2 cellular contexts compared by ENCODE assay signal in the genomic region with DNA sequence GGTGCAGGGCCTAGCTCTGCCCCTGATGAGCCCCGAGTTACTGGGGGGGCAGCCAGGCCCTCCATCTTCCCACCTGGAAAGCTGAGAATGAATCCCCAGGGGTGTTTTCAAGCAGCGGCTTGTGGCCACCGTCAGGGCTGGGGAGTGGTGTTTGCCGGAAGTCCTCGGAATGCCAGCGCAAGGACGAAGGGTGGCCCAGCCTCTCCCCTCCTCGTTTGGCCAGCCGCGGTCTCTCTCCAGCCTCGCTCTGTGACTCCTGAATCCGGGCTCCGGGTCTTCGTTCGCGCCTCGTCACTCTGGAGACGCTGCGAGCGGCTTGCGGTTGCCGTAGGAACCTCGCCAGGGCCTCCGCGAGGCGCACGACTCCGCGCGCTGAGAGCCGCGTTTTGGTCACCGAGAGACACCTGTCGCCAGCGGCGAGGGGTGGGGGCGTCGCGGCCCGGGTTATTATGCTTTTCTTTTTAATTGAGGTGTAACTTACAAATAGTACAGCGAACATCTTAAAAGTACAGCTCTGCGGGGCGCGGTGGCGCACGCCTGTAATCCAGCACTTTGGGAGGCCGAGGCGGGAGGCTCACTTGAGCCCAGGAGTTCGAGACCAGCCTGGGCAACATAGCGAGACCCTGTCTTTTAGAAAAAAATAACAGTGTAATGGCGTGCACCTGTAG.
TF ChIP-seq lines count a peak whose summit lies in the region.

No MANE protein-coding gene starts in this region.

TF ChIP-seq in HEK293, 187 proteins besides CTCF, POLR2A, EP300 and RAD21 (continues in another document):
- TF ChIP-seq ZNF335 (tag by site-specific recombination; conservative IDR thresholded peaks at IDR 0.05) (peak; percentile 74), ZSCAN30 (tag by site-specific recombination; IDR thresholded peaks at IDR 0.05) (peak; percentile 71), ZNF544 (tag by site-specific recombination; IDR thresholded peaks at IDR 0.05) (no peak), ZNF366 (tag by site-specific recombination; conservative IDR thresholded peaks at IDR 0.05) (peak; percentile 38), ZFP69B (tag by site-specific recombination; IDR thresholded peaks at IDR 0.05) (peak; percentile 94), ZNF184 (tag by site-specific recombination; IDR thresholded peaks at IDR 0.05) (peak; percentile 78; the same call in 1 of the 2 replicates), EGR2 (tag by site-specific recombination; IDR thresholded peaks at IDR 0.05; ENCODE audit: low read depth) (0 out of 2 replicates have a peak, but pooled peaks have one; percentile 6), ZNF24 (tag by site-specific recombination; IDR thresholded peaks at IDR 0.05) (peak; percentile 69; the same call in 1 of the 2 replicates), ZNF324 (tag by site-specific recombination; IDR thresholded peaks at IDR 0.05) (peak; percentile 78; the same call in 1 of the 2 replicates)
- TF ChIP-seq, protein P1, sequence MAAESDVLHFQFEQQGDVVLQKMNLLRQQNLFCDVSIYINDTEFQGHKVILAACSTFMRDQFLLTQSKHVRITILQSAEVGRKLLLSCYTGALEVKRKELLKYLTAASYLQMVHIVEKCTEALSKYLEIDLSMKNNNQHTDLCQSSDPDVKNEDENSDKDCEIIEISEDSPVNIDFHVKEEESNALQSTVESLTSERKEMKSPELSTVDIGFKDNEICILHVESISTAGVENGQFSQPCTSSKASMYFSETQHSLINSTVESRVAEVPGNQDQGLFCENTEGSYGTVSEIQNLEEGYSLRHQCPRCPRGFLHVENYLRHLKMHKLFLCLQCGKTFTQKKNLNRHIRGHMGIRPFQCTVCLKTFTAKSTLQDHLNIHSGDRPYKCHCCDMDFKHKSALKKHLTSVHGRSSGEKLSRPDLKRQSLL (tag by site-specific recombination; IDR thresholded peaks at IDR 0.05), result peak; percentile 60
- TF ChIP-seq, protein P2, sequence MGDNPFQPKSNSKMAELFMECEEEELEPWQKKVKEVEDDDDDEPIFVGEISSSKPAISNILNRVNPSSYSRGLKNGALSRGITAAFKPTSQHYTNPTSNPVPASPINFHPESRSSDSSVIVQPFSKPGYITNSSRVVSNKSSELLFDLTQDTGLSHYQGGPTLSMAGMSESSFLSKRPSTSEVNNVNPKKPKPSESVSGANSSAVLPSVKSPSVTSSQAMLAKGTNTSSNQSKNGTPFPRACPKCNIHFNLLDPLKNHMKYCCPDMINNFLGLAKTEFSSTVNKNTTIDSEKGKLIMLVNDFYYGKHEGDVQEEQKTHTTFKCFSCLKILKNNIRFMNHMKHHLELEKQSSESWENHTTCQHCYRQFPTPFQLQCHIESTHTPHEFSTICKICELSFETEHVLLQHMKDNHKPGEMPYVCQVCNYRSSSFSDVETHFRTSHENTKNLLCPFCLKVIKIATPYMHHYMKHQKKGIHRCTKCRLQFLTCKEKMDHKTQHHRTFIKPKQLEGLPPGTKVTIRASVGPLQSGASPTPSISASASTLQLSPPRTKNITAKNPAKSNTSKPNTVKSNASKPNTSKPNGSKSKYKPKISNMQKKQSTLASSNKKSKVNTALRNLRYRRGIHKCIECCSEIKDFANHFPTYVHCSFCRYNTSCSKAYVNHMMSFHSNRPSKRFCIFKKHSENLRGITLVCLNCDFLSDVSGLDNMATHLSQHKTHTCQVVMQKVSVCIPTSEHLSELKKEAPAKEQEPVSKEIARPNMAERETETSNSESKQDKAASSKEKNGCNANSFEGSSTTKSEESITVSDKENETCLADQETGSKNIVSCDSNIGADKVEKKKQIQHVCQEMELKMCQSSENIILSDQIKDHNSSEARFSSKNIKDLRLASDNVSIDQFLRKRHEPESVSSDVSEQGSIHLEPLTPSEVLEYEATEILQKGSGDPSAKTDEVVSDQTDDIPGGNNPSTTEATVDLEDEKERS (tag by site-specific recombination; IDR thresholded peaks at IDR 0.05), result 0 out of 2 replicates have a peak, but pooled peaks have one; percentile 41
- TF ChIP-seq, protein P3, sequence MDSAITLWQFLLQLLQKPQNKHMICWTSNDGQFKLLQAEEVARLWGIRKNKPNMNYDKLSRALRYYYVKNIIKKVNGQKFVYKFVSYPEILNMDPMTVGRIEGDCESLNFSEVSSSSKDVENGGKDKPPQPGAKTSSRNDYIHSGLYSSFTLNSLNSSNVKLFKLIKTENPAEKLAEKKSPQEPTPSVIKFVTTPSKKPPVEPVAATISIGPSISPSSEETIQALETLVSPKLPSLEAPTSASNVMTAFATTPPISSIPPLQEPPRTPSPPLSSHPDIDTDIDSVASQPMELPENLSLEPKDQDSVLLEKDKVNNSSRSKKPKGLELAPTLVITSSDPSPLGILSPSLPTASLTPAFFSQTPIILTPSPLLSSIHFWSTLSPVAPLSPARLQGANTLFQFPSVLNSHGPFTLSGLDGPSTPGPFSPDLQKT (IDR thresholded peaks at IDR 0.05; ENCODE audit: borderline replicate concordance, low read depth, low read length), result no peak
- TF ChIP-seq, protein P4, sequence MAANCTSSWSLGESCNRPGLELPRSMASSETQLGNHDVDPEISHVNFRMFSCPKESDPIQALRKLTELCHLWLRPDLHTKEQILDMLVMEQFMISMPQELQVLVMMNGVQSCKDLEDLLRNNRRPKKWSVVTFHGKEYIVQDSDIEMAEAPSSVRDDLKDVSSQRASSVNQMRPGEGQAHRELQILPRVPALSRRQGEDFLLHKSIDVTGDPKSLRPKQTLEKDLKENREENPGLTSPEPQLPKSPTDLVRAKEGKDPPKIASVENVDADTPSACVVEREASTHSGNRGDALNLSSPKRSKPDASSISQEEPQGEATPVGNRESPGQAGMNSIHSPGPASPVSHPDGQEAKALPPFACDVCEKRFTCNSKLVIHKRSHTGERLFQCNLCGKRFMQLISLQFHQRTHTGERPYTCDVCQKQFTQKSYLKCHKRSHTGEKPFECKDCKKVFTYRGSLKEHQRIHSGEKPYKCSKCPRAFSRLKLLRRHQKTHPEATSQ (tag by site-specific recombination; IDR thresholded peaks at IDR 0.05), result peak; percentile 89

TF ChIP-seq in H1, 55 proteins besides CTCF, POLR2A, EP300 and RAD21 (continues in another document):
- peak; percentile 34 to 90; a peak in 1 of 4 replicates for TF ChIP-seq SIN3A (conservative IDR thresholded peaks at IDR 0.05 in 1 of 2, IDR thresholded peaks at IDR 0.05 in 1 of 2; ENCODE audit: low read depth in 1 of 2, low read length in 2 of 2)
- TF ChIP-seq, protein P5, sequence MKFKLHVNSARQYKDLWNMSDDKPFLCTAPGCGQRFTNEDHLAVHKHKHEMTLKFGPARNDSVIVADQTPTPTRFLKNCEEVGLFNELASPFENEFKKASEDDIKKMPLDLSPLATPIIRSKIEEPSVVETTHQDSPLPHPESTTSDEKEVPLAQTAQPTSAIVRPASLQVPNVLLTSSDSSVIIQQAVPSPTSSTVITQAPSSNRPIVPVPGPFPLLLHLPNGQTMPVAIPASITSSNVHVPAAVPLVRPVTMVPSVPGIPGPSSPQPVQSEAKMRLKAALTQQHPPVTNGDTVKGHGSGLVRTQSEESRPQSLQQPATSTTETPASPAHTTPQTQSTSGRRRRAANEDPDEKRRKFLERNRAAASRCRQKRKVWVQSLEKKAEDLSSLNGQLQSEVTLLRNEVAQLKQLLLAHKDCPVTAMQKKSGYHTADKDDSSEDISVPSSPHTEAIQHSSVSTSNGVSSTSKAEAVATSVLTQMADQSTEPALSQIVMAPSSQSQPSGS (IDR thresholded peaks at IDR 0.05; ENCODE audit: low read length), result no peak
- TF ChIP-seq BCL11A (IDR thresholded peaks at IDR 0.05; ENCODE audit: low read depth in 2 of 2, low read length in 2 of 2), result no peak
- no peak for TF ChIP-seq RNF2 (IDR thresholded peaks at IDR 0.05; ENCODE audit: borderline replicate concordance, low read depth, low read length, missing control alignments, poor library complexity, severe bottlenecking)
- TF ChIP-seq SP2 (IDR thresholded peaks at IDR 0.05; ENCODE audit: low read length), result no peak
- TF ChIP-seq CBX8 (IDR thresholded peaks at IDR 0.05; ENCODE audit: borderline replicate concordance, low read depth, low read length), result no peak
- peak; percentile 73 for TF ChIP-seq CREB1 (IDR thresholded peaks at IDR 0.05)
- TF ChIP-seq CTBP2 (IDR thresholded peaks at IDR 0.05; ENCODE audit: borderline replicate concordance, insufficient read depth, insufficient read length, low read length), result peak; percentile 28
- TF ChIP-seq, protein P6, sequence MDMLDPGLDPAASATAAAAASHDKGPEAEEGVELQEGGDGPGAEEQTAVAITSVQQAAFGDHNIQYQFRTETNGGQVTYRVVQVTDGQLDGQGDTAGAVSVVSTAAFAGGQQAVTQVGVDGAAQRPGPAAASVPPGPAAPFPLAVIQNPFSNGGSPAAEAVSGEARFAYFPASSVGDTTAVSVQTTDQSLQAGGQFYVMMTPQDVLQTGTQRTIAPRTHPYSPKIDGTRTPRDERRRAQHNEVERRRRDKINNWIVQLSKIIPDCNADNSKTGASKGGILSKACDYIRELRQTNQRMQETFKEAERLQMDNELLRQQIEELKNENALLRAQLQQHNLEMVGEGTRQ (IDR thresholded peaks at IDR 0.05; ENCODE audit: low read length), result no peak
- no peak for TF ChIP-seq MAFK (IDR thresholded peaks at IDR 0.05; ENCODE audit: low read depth, low read length)
- no peak for TF ChIP-seq SAP30 (IDR thresholded peaks at IDR 0.05; ENCODE audit: insufficient read depth, insufficient replicate concordance, low read length)
- no peak for TF ChIP-seq SIX5 (IDR thresholded peaks at IDR 0.05; ENCODE audit: low read depth, low read length)
- peak; percentile 71 for TF ChIP-seq JUND (IDR thresholded peaks at IDR 0.05; ENCODE audit: low read length)
- no peak for TF ChIP-seq GTF2F1 (IDR thresholded peaks at IDR 0.05; ENCODE audit: borderline replicate concordance, low read depth, low read length)
- TF ChIP-seq POLR2AphosphoS5 (IDR thresholded peaks at IDR 0.05; ENCODE audit: low read depth, low read length), result no peak
- no peak for TF ChIP-seq CBX5 (IDR thresholded peaks at IDR 0.05; ENCODE audit: low read depth, low read length)
- TF ChIP-seq ASH2L (IDR thresholded peaks at IDR 0.05; ENCODE audit: low read length), result peak; percentile 44
- no peak for TF ChIP-seq CEBPB (IDR thresholded peaks at IDR 0.05; ENCODE audit: low read depth, low read length)
- TF ChIP-seq PHF8 (conservative IDR thresholded peaks at IDR 0.05; ENCODE audit: low read depth, low read length), result 0 out of 2 replicates have a peak, but pooled peaks have one; percentile 27
- peak; percentile 61; the same call in 1 of the 2 replicates for TF ChIP-seq TAF1 (IDR thresholded peaks at IDR 0.05; ENCODE audit: low read depth, low read length)
- TF ChIP-seq SIRT6 (IDR thresholded peaks at IDR 0.05; ENCODE audit: low read length), result no peak
- TF ChIP-seq, protein P7, sequence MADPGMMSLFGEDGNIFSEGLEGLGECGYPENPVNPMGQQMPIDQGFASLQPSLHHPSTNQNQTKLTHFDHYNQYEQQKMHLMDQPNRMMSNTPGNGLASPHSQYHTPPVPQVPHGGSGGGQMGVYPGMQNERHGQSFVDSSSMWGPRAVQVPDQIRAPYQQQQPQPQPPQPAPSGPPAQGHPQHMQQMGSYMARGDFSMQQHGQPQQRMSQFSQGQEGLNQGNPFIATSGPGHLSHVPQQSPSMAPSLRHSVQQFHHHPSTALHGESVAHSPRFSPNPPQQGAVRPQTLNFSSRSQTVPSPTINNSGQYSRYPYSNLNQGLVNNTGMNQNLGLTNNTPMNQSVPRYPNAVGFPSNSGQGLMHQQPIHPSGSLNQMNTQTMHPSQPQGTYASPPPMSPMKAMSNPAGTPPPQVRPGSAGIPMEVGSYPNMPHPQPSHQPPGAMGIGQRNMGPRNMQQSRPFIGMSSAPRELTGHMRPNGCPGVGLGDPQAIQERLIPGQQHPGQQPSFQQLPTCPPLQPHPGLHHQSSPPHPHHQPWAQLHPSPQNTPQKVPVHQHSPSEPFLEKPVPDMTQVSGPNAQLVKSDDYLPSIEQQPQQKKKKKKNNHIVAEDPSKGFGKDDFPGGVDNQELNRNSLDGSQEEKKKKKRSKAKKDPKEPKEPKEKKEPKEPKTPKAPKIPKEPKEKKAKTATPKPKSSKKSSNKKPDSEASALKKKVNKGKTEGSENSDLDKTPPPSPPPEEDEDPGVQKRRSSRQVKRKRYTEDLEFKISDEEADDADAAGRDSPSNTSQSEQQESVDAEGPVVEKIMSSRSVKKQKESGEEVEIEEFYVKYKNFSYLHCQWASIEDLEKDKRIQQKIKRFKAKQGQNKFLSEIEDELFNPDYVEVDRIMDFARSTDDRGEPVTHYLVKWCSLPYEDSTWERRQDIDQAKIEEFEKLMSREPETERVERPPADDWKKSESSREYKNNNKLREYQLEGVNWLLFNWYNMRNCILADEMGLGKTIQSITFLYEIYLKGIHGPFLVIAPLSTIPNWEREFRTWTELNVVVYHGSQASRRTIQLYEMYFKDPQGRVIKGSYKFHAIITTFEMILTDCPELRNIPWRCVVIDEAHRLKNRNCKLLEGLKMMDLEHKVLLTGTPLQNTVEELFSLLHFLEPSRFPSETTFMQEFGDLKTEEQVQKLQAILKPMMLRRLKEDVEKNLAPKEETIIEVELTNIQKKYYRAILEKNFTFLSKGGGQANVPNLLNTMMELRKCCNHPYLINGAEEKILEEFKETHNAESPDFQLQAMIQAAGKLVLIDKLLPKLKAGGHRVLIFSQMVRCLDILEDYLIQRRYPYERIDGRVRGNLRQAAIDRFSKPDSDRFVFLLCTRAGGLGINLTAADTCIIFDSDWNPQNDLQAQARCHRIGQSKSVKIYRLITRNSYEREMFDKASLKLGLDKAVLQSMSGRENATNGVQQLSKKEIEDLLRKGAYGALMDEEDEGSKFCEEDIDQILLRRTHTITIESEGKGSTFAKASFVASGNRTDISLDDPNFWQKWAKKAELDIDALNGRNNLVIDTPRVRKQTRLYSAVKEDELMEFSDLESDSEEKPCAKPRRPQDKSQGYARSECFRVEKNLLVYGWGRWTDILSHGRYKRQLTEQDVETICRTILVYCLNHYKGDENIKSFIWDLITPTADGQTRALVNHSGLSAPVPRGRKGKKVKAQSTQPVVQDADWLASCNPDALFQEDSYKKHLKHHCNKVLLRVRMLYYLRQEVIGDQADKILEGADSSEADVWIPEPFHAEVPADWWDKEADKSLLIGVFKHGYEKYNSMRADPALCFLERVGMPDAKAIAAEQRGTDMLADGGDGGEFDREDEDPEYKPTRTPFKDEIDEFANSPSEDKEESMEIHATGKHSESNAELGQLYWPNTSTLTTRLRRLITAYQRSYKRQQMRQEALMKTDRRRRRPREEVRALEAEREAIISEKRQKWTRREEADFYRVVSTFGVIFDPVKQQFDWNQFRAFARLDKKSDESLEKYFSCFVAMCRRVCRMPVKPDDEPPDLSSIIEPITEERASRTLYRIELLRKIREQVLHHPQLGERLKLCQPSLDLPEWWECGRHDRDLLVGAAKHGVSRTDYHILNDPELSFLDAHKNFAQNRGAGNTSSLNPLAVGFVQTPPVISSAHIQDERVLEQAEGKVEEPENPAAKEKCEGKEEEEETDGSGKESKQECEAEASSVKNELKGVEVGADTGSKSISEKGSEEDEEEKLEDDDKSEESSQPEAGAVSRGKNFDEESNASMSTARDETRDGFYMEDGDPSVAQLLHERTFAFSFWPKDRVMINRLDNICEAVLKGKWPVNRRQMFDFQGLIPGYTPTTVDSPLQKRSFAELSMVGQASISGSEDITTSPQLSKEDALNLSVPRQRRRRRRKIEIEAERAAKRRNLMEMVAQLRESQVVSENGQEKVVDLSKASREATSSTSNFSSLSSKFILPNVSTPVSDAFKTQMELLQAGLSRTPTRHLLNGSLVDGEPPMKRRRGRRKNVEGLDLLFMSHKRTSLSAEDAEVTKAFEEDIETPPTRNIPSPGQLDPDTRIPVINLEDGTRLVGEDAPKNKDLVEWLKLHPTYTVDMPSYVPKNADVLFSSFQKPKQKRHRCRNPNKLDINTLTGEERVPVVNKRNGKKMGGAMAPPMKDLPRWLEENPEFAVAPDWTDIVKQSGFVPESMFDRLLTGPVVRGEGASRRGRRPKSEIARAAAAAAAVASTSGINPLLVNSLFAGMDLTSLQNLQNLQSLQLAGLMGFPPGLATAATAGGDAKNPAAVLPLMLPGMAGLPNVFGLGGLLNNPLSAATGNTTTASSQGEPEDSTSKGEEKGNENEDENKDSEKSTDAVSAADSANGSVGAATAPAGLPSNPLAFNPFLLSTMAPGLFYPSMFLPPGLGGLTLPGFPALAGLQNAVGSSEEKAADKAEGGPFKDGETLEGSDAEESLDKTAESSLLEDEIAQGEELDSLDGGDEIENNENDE (IDR thresholded peaks at IDR 0.05; ENCODE audit: insufficient replicate concordance, low read length), result no peak
- no peak for TF ChIP-seq SRF (IDR thresholded peaks at IDR 0.05; ENCODE audit: low read depth, low read length)
